In genomic region chr7:130090745-130091532, GRCh38 we compare ENCODE assay signal across 23 cellular contexts. TPM values are rescaled to one million over a fixed set of nuclear protein-coding genes. Genes with fewer than 3 reads are reported as not detected.
DNase-seq lines count a peak whose midpoint lies in the region; ATAC-seq, FAIRE-seq and TF ChIP-seq lines count a peak whose summit lies in the region.
"Had no signal": no experiment of that assay in that cellular context is flagged by ENCODE, and none has a peak within 500 bp of the region (broad histone marks: within the 10 kb centered on the region; RNA-seq: fewer than 3 reads in every experiment).

No MANE protein-coding gene starts in this region.

- POLR2A ChIA-PET in endothelial cell of umbilical vein (lab: Charles Lee): no interaction called here

- DNase-seq in activated CD4-positive, alpha-beta T cell treated with anti-CD3 and anti-CD28 coated beads, Interleukin-2, amount 50 U/mL, for 48 hours: peak; percentile 11 to 30
- no peak for DNase-seq in activated CD4-positive, alpha-beta T cell treated with anti-CD3 and anti-CD28 coated beads, Interleukin-2, amount 50 U/mL, for 4 hours
- no peak for DNase-seq in GM19239 (ENCODE audit: insufficient read length, low spot score)
- no peak for DNase-seq in endothelial cell of umbilical vein (ENCODE audit: low read depth, low spot score)
- DNase-seq in mesothelial cell of epicardium (ENCODE audit: low spot score in 2 of 2, unreplicated experiment in 2 of 2): no peak
- no peak for DNase-seq in H4 (ENCODE audit: low spot score)
- DNase-seq: activated naive CD4-positive, alpha-beta T cell treated with anti-CD3 and anti-CD28 coated beads, Interleukin-2, amount 10 ng/mL, durations not matched to agents 7 days and 5 days; body of pancreas; DMS153; GOT3; midbrain; MM.1S; NCI-H187 treated with DMSO at 0.1 percent for 48 hours; NCI-H524; uterus had no signal

- no TSS peak for BruUV-seq in endothelial cell of umbilical vein (replicated peaks; lab: Mats Ljungman, UMichigan)

- no peaks in the 10 kb centered on the region for H3K36me3 ChIP-seq in endothelial cell of umbilical vein (ENCODE audit: control insufficient read depth in 2 of 2, extremely low read depth in 1 of 2, insufficient read depth in 2 of 2, low read length in 2 of 2)
- H3K36me3 ChIP-seq: uterus had no signal

- H3K9me3 Mint-ChIP-seq in mesothelial cell of epicardium: no peaks in the 10 kb centered on the region
- H3K9me3 Mint-ChIP-seq: activated naive CD4-positive, alpha-beta T cell treated with anti-CD3 and anti-CD28 coated beads, Interleukin-2, amount 10 ng/mL, durations not matched to agents 7 days and 5 days; CD14-positive monocyte; dendritic cell treated with granulocyte-macrophage colony-stimulating factor and Interleukin-4, amounts not matched to agents 40 ng/mL and 50 ng/mL, for 4 days had no signal

- H3K9me3 ChIP-seq in endothelial cell of umbilical vein (replicated peaks; ENCODE audit: control insufficient read depth, insufficient read depth, low read length): no peaks in the 10 kb centered on the region
- H3K9me3 ChIP-seq: A549, body of pancreas, uterus had no signal

- peaks cover 8% of the 10 kb centered on the region for H3K36me3 Mint-ChIP-seq in mesothelial cell of epicardium
- H3K36me3 Mint-ChIP-seq: activated naive CD4-positive, alpha-beta T cell treated with anti-CD3 and anti-CD28 coated beads, Interleukin-2, amount 10 ng/mL, durations not matched to agents 7 days and 5 days had no signal

- TF ChIP-seq POLR2A in endothelial cell of umbilical vein (IDR thresholded peaks at IDR 0.05; ENCODE audit: low read depth, low read length): no peak

- H3K79me2 ChIP-seq in endothelial cell of umbilical vein (ENCODE audit: control insufficient read depth, insufficient read depth, low read length): peaks cover 15% of the 10 kb centered on the region

- H3K9me1 ChIP-seq in endothelial cell of umbilical vein (replicated peaks; ENCODE audit: control insufficient read depth, extremely low read depth, insufficient read depth, low read length): no peaks in the 10 kb centered on the region

- peaks cover 20% of the 10 kb centered on the region for H3K4me1 Mint-ChIP-seq in mesothelial cell of epicardium
- H3K4me1 Mint-ChIP-seq: activated naive CD4-positive, alpha-beta T cell treated with anti-CD3 and anti-CD28 coated beads, Interleukin-2, amount 10 ng/mL, durations not matched to agents 7 days and 5 days had no signal

- ATAC-seq in HG03108 (IDR thresholded peaks at IDR 0.05; ENCODE audit: unreplicated experiment) (peak; percentile 68), HG02885 (IDR thresholded peaks at IDR 0.05; ENCODE audit: poor library complexity, unreplicated experiment) (no peak)
- ATAC-seq: A549, body of pancreas, Right ventricle myocardium inferior had no signal

- no peak overlapping the region for H3K4me3 Mint-ChIP-seq in mesothelial cell of epicardium
- H3K4me3 Mint-ChIP-seq: activated naive CD4-positive, alpha-beta T cell treated with anti-CD3 and anti-CD28 coated beads, Interleukin-2, amount 10 ng/mL, durations not matched to agents 7 days and 5 days; CD14-positive monocyte; dendritic cell treated with granulocyte-macrophage colony-stimulating factor and Interleukin-4, amounts not matched to agents 40 ng/mL and 50 ng/mL, for 4 days had no signal

- CTCF ChIA-PET in endothelial cell of umbilical vein (lab: Charles Lee): no interaction called here

- TF ChIP-seq CTCF in endothelial cell of umbilical vein (IDR thresholded peaks at IDR 0.05; ENCODE audit: extremely low read depth in 1 of 2, insufficient read depth in 1 of 2, low read depth in 1 of 2, low read length in 2 of 2) (no peak), mesothelial cell of epicardium (IDR thresholded peaks at IDR 0.05; ENCODE audit: unreplicated experiment) (no peak)

- H3K27me3 Mint-ChIP-seq in mesothelial cell of epicardium (ENCODE audit: low read depth): no peaks in the 10 kb centered on the region
- H3K27me3 Mint-ChIP-seq: activated naive CD4-positive, alpha-beta T cell treated with anti-CD3 and anti-CD28 coated beads, Interleukin-2, amount 10 ng/mL, durations not matched to agents 7 days and 5 days; dendritic cell treated with granulocyte-macrophage colony-stimulating factor and Interleukin-4, amounts not matched to agents 40 ng/mL and 50 ng/mL, for 4 days had no signal

- intact Hi-C loops in endothelial cell of umbilical vein (cut with micrococcal nuclease): no loop called here

- dilution Hi-C loops in endothelial cell of umbilical vein (cut with MboI; ENCODE audit: extremely low pct_ligation_motif_present, low sequenced_read_pairs): no loop called here

- H3K4me1 ChIP-seq in endothelial cell of umbilical vein (ENCODE audit: control insufficient read depth, extremely low read depth, insufficient read depth, low read length): no peaks in the 10 kb centered on the region
- H3K4me1 ChIP-seq: uterus had no signal

- peak; percentile 58 for FAIRE-seq in GM19239 (lab: Jason Lieb, UNC)
- FAIRE-seq in endothelial cell of umbilical vein (lab: Jason Lieb, UNC): no peak
- FAIRE-seq: A549, frontal cortex had no signal

- H3K9ac ChIP-seq in endothelial cell of umbilical vein (replicated peaks; ENCODE audit: extremely low read depth, insufficient read depth, low read length): no peak overlapping the region

- H4K20me1 ChIP-seq in endothelial cell of umbilical vein (replicated peaks; ENCODE audit: control insufficient read depth, extremely low read depth, insufficient read depth, low read length): peaks cover 9% of the 10 kb centered on the region

- H3K27ac ChIP-seq in endothelial cell of umbilical vein (ENCODE audit: insufficient read depth, low read depth, low read length): no peak overlapping the region
- H3K27ac ChIP-seq: A549, body of pancreas, epithelial cell of prostate, uterus had no signal

- no peak overlapping the region for H3K4me3 ChIP-seq in endothelial cell of umbilical vein (replicated peaks in 1 of 3; ENCODE audit: insufficient read depth in 1 of 3, low read depth in 1 of 3, low read length in 3 of 3)
- H3K4me3 ChIP-seq: A549, body of pancreas, uterus had no signal

- no peak overlapping the region for H2AFZ ChIP-seq in endothelial cell of umbilical vein (ENCODE audit: low read depth, low read length)

- H3K27me3 ChIP-seq in endothelial cell of umbilical vein (ENCODE audit: control insufficient read depth in 2 of 2, insufficient read depth in 2 of 2, low read length in 2 of 2): no peaks in the 10 kb centered on the region
- H3K27me3 ChIP-seq: body of pancreas, uterus had no signal

- H3K4me2 ChIP-seq in endothelial cell of umbilical vein (ENCODE audit: insufficient read depth, low read length): no peak overlapping the region
- H3K4me2 ChIP-seq: A549 had no signal

- H3K27ac Mint-ChIP-seq in mesothelial cell of epicardium: no peak overlapping the region
- H3K27ac Mint-ChIP-seq: activated naive CD4-positive, alpha-beta T cell treated with anti-CD3 and anti-CD28 coated beads, Interleukin-2, amount 10 ng/mL, durations not matched to agents 7 days and 5 days; dendritic cell treated with granulocyte-macrophage colony-stimulating factor and Interleukin-4, amounts not matched to agents 40 ng/mL and 50 ng/mL, for 4 days had no signal

TF ChIP-seq in endothelial cell of umbilical vein, 7 proteins besides CTCF, POLR2A, EP300 and RAD21:
- TF ChIP-seq GATA2 (IDR thresholded peaks at IDR 0.05; ENCODE audit: insufficient read depth, insufficient read length, low read depth, low read length) (peak; percentile 19), FOS (IDR thresholded peaks at IDR 0.05; ENCODE audit: borderline replicate concordance, insufficient read depth, low read length) (no peak)
TF ChIP-seq in endothelial cell of umbilical vein: peak in this region for 1.

RNA-seq across cellular contexts. Expression of gene KLHDC10, which starts 20.6 kb away (rescaled TPM):
- total RNA-seq in endothelial cell of umbilical vein: 28.6 and 31.3 TPM in 2 replicates
- 12.8 and 14.9 TPM in 2 replicates for polyA plus RNA-seq in endothelial cell of umbilical vein
- 14.3 and 16.3 TPM in 2 replicates for polyA plus RNA-seq in endothelial cell of umbilical vein (2011; cell fraction: cytosol; rRNA removed)
- polyA plus RNA-seq in endothelial cell of umbilical vein (2011; cell fraction: nucleus; rRNA removed): 31.8 and 33.4 TPM in 2 replicates
- polyA plus RNA-seq in endothelial cell of umbilical vein (2012): 19.4 and 24.4 TPM in 2 replicates
- polyA minus RNA-seq in endothelial cell of umbilical vein: 48.3 and 50.1 TPM in 2 replicates
- 25.3 TPM for polyA minus RNA-seq in endothelial cell of umbilical vein (2011; cell fraction: cytosol; rRNA and poly(A)+ RNA removed)
- 18.3 and 19.4 TPM in 2 replicates for polyA minus RNA-seq in endothelial cell of umbilical vein (2011; cell fraction: nucleus; rRNA and poly(A)+ RNA removed)
- total RNA-seq in mesothelial cell of epicardium: 44.4 to 50.4 TPM (median 45.9 TPM) in 3 replicates
- 13.5 and 15.5 TPM in 2 replicates for total RNA-seq in H4 (2014; rRNA removed; shearing (Covaris generic))

RNA-seq across cellular contexts. Expression of gene ZC3HC1, which starts 39.8 kb away (rescaled TPM):
- total RNA-seq in endothelial cell of umbilical vein: 26.5 and 27.2 TPM in 2 replicates
- 28.9 and 31.6 TPM in 2 replicates for polyA plus RNA-seq in endothelial cell of umbilical vein
- polyA plus RNA-seq in endothelial cell of umbilical vein (2011; cell fraction: cytosol; rRNA removed): 32.9 and 36.0 TPM in 2 replicates
- polyA plus RNA-seq in endothelial cell of umbilical vein (2011; cell fraction: nucleus; rRNA removed): 34.7 and 35.6 TPM in 2 replicates
- 18.0 and 23.1 TPM in 2 replicates for polyA plus RNA-seq in endothelial cell of umbilical vein (2012)
- 24.2 and 25.2 TPM in 2 replicates for polyA minus RNA-seq in endothelial cell of umbilical vein
- 13.6 TPM for polyA minus RNA-seq in endothelial cell of umbilical vein (2011; cell fraction: cytosol; rRNA and poly(A)+ RNA removed)
- 9.9 and 18.0 TPM in 2 replicates for polyA minus RNA-seq in endothelial cell of umbilical vein (2011; cell fraction: nucleus; rRNA and poly(A)+ RNA removed)
- 21.0 to 25.7 TPM (median 22.4 TPM) in 3 replicates for total RNA-seq in mesothelial cell of epicardium
- 53.1 and 79.8 TPM in 2 replicates for total RNA-seq in H4 (2014; rRNA removed; shearing (Covaris generic))

Comparison
In these comparisons a context has a peak if more than half of its experiments do, and no peak if none do; other contexts are left out.
1. DNase-seq: peak in activated CD4-positive, alpha-beta T cell treated with anti-CD3 and anti-CD28 coated beads, Interleukin-2, amount 50 U/mL, for 48 hours (2 of 2); none in activated CD4-positive, alpha-beta T cell treated with anti-CD3 and anti-CD28 coated beads, Interleukin-2, amount 50 U/mL, for 4 hours (0 of 2), GM19239 (single experiment), endothelial cell of umbilical vein (single experiment), mesothelial cell of epicardium (0 of 2) and H4 (single experiment).